Comparison of ENCODE assay signal across 10 cellular contexts in the genomic region with DNA sequence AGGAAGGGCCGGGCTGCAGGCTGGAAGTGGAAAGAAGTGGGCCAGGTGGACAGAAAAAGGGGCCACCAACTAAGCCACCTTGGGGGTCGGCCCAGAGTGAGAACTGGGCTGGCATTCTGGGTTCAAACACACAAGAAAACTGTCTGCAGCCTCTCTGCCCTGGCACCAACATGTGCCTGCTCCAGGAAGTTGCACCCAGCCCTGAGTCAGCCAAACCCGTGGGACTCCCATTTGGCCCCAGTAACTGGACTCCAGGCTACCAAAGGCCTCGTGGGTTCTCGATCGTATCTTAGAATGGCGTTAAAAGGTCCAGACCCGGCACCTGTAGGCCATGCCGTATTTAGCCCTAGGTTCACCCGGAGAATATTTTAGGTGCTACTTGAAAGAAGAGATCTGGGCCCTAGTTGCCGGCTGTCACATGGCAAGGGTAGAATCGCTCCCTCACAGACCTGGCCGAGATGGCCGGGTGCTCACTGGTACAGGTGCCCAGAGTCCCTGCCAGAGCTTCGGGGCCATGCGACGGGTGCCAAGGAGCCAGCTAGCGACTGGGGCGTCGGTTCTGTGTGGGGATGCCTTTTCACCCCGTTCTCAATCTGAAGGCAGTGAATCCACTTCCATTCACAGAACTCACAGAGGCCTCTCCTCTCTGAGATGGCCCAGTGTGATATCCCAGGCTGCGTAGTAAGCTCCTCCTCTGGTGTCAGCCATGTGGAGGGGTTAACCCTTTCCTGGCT.
DNase-seq lines count a peak whose midpoint lies in the region; ATAC-seq and TF ChIP-seq lines count a peak whose summit lies in the region.
"Had no signal": no experiment of that assay in that cellular context is flagged by ENCODE, and none has a peak within 500 bp of the region (broad histone marks: within the 10 kb centered on the region; RNA-seq: fewer than 3 reads in every experiment).

No MANE protein-coding gene starts in this region.

- peaks cover 19 to 23% of the 10 kb centered on the region in 2 donors for H3K4me1 ChIP-seq in esophagus (ENCODE audit: control insufficient read depth in 2 of 2, insufficient read depth in 2 of 2, low read length in 1 of 2)
- no peaks in the 10 kb centered on the region for H3K4me1 ChIP-seq in parathyroid adenoma

- H3K27ac ChIP-seq in esophagus (ENCODE audit: low read depth in 2 of 2, low read length in 1 of 2) (peak overlapping the region; percentile 31 to 76), parathyroid adenoma (no peak overlapping the region)

- no peaks in the 10 kb centered on the region for H3K27me3 ChIP-seq in esophagus (ENCODE audit: control insufficient read depth in 1 of 2, insufficient read depth in 2 of 2, low read length in 2 of 2)
- no peaks in the 10 kb centered on the region for H3K27me3 ChIP-seq in parathyroid adenoma (ENCODE audit: control insufficient read depth, insufficient read depth, low read length)

- H3K4me2 ChIP-seq in parathyroid adenoma (ENCODE audit: low read length), result peak overlapping the region; percentile 39

- H3K9ac ChIP-seq in parathyroid adenoma, result no peak overlapping the region

- no peak for TF ChIP-seq CTCF in parathyroid adenoma (IDR thresholded peaks at IDR 0.05)

- H3K4me3 ChIP-seq in esophagus (ENCODE audit: low read depth in 1 of 2, low read length in 2 of 2) (peak overlapping the region in 1 of 2 donors; percentile 8), parathyroid adenoma (ENCODE audit: low read depth, low read length) (no peak overlapping the region)

- no peaks in the 10 kb centered on the region for H3K9me3 ChIP-seq in esophagus (ENCODE audit: control insufficient read depth in 2 of 2, insufficient read depth in 1 of 2, low read depth in 1 of 2, low read length in 1 of 2)
- H3K9me3 ChIP-seq in parathyroid adenoma (ENCODE audit: control insufficient read depth, low read length), result no peaks in the 10 kb centered on the region

- H2AFZ ChIP-seq in parathyroid adenoma, result peak overlapping the region; percentile 66

- WGBS in esophagus, 2 donors, result 61 to 62% methylated on average over 22 of the region's 22 CpGs

- no peaks in the 10 kb centered on the region for H3K36me3 ChIP-seq in esophagus (ENCODE audit: control insufficient read depth in 2 of 2, insufficient read depth in 2 of 2, low read length in 1 of 2)
- H3K36me3 ChIP-seq in parathyroid adenoma (ENCODE audit: control insufficient read depth, insufficient read depth, low read length), result no peaks in the 10 kb centered on the region

- DNase-seq in Caki2 (ENCODE audit: low read depth) (peak; percentile 46), OCI-M1 (lab: John Stamatoyannopoulos, UW) (peak; percentile 30), NCI-H2227 (lab: John Stamatoyannopoulos, UW; ENCODE audit: unreplicated experiment) (no peak)
- DNase-seq in stimulated activated CD4-positive, alpha-beta T cell treated with anti-CD3 and anti-CD28 coated beads, Interleukin-4, amount 100 ng/mL, for 4 hours, result no peak
- DNase-seq in activated CD4-positive, CD25-positive, alpha-beta regulatory T cell (lab: John Stamatoyannopoulos, UW), result no peak
- DNase-seq: activated CD4-positive, alpha-beta T cell treated with anti-CD3 and anti-CD28 coated beads, Interleukin-2, amount 50 U/mL, for 1 hour; NCI-H510A treated with DMSO at 0.1 percent for 48 hours had no signal

- in situ Hi-C loops in Caki2 (cut with HindIII; ENCODE audit: low pct_unique_long_range_greater_than_20kb, low sequenced_read_pairs), result no loop called here

- no peaks in the 10 kb centered on the region for H3K79me2 ChIP-seq in parathyroid adenoma

- no peak for ATAC-seq in HG03175 (IDR thresholded peaks at IDR 0.05; ENCODE audit: unreplicated experiment)

Comparison
In these comparisons a context has a peak if more than half of its experiments do, and no peak if none do; other contexts are left out.
1. DNase-seq: peak in Caki2 (single experiment) and OCI-M1 (single experiment); none in stimulated activated CD4-positive, alpha-beta T cell treated with anti-CD3 and anti-CD28 coated beads, Interleukin-4, amount 100 ng/mL, for 4 hours (0 of 2), activated CD4-positive, CD25-positive, alpha-beta regulatory T cell (0 of 4) and NCI-H2227 (single experiment).